ENCODE assay signal across 8 cellular contexts in the genomic region with DNA sequence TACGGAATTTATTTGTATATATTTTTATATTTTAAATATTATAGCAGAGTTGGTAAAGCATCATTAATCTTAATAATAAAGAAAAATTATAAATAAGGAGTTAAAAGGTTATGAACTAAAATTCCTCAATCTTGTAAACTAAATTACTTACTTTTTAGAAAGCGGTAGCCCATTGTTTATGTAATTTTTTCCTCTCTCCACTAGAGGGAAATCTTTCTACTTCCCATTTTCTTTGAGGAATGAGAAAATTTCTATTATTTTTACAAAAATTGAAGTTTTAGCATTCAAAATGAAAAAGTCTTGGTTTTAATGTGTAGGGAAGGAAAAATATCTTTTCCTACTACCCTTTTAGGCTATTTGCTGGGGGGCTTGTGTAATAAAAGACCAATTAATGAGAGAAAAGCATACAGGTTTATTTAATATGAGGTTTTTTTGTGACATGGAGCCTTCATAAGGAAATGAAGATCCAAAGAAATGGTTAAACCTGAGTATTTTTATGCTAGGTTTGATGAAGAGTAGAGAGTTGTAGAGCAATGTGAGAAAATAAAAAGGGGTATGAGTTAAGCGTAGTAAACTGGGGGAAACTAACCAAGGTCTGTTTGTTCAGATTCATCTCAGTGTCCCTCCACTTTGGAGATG.
DNase-seq lines count a peak whose midpoint lies in the region; ATAC-seq and TF ChIP-seq lines count a peak whose summit lies in the region.

No MANE protein-coding gene starts in this region.

- H3K9me3 ChIP-seq in heart left ventricle: no peaks in the 10 kb centered on the region
- no peaks in the 10 kb centered on the region for H3K9me3 ChIP-seq in PC-9 (ENCODE audit: insufficient read depth, low read depth)
- H3K9me3 ChIP-seq in upper lobe of right lung: no peaks in the 10 kb centered on the region

- intact Hi-C loops in heart left ventricle (cut with DNase I): no loop called here
- intact Hi-C loops in cardiac septum (cut with DNase I): loop anchor here (5.0 kb wide), 1 partner anchor 267 kb away; no protein-coding TSS in a partner anchor
- intact Hi-C loops in PC-9 (cut with micrococcal nuclease; ENCODE audit: unreplicated experiment): loop anchor here (2.0 kb wide), 1 partner anchor 267 kb away; no protein-coding TSS in a partner anchor
- intact Hi-C loops in upper lobe of right lung (cut with DNase I): no loop called here

- CTCF ChIA-PET in PC-9 (lab: Charles Lee): no interaction called here

- POLR2A ChIA-PET in PC-9 (lab: Charles Lee; ENCODE audit: unreplicated experiment): no interaction called here

- H3K79me2 ChIP-seq in PC-9 (ENCODE audit: low read depth): no peaks in the 10 kb centered on the region

- H3K27me3 ChIP-seq in heart left ventricle: no peaks in the 10 kb centered on the region
- H3K27me3 ChIP-seq in PC-9 (ENCODE audit: insufficient read depth, low read depth): no peaks in the 10 kb centered on the region
- H3K27me3 ChIP-seq in upper lobe of right lung: no peaks in the 10 kb centered on the region

- H3K27ac ChIP-seq in heart left ventricle: no peak overlapping the region
- H3K27ac ChIP-seq in PC-9: no peak overlapping the region
- no peak overlapping the region for H3K27ac ChIP-seq in upper lobe of right lung

- no peaks in the 10 kb centered on the region; the same call in 1 of the 2 replicates for H3F3A ChIP-seq in PC-9 (ENCODE audit: insufficient read depth, low read depth)

- H3K4me3 ChIP-seq in heart left ventricle: no peak overlapping the region
- H3K4me3 ChIP-seq in PC-9: no peak overlapping the region
- no peak overlapping the region for H3K4me3 ChIP-seq in upper lobe of right lung

- no peak overlapping the region for H2AFZ ChIP-seq in PC-9

- H3K4me2 ChIP-seq in PC-9: no peak overlapping the region

- peaks cover 0 to 8% (median 0%) of the 10 kb centered on the region in 12 donors for H3K4me1 ChIP-seq in heart left ventricle
- 0 out of 2 replicates have a peak, but pooled peaks cover 3% of the 10 kb centered on the region for H3K4me1 ChIP-seq in PC-9 (replicated peaks; ENCODE audit: insufficient read depth)
- H3K4me1 ChIP-seq in upper lobe of right lung: no peaks in the 10 kb centered on the region

- 86 to 90% (median 89%) methylated on average over 3 of the region's 3 CpGs for WGBS in heart left ventricle, 4 donors

- H4K20me1 ChIP-seq in PC-9 (ENCODE audit: insufficient read depth): no peaks in the 10 kb centered on the region

- TF ChIP-seq CTCF in heart left ventricle (IDR thresholded peaks at IDR 0.05): peak; percentile 10 to 57 (median 38)
- TF ChIP-seq CTCF in PC-9 (conservative IDR thresholded peaks at IDR 0.05): peak; percentile 78
- TF ChIP-seq CTCF in upper lobe of right lung (IDR thresholded peaks at IDR 0.05): peak; percentile 48

- peaks cover 0 to 97% (median 75%) of the 10 kb centered on the region in 9 donors for H3K36me3 ChIP-seq in heart left ventricle
- H3K36me3 ChIP-seq in PC-9 (ENCODE audit: low read depth): peaks cover 21% of the 10 kb centered on the region
- H3K36me3 ChIP-seq in upper lobe of right lung: peaks cover 57% of the 10 kb centered on the region

- TF ChIP-seq POLR2A in heart left ventricle (IDR thresholded peaks at IDR 0.05): no peak

- no peaks in the 10 kb centered on the region for H3K9me2 ChIP-seq in PC-9 (ENCODE audit: insufficient read depth)

- no peak for DNase-seq in heart left ventricle
- no peak for DNase-seq in cardiac septum (ENCODE audit: low spot score)
- no peak for DNase-seq in PC-9
- peak; percentile 41 for DNase-seq in fibroblast of peridontal ligament (ENCODE audit: extremely low read depth)
- no peak for DNase-seq in upper lobe of right lung
- DNase-seq in GF-D8 (lab: John Stamatoyannopoulos, UW): no peak
- DNase-seq in kidney glomerular epithelial cell (lab: John Stamatoyannopoulos, UW): no peak

- no TSS peak for BruUV-seq in PC-9 (replicated peaks; lab: Mats Ljungman, UMichigan)

- ATAC-seq in heart left ventricle: no peak
- ATAC-seq in upper lobe of right lung: no peak
- no peak for ATAC-seq in HG03565 (IDR thresholded peaks at IDR 0.05; ENCODE audit: unreplicated experiment)

Comparison
In these comparisons a context has a peak if more than half of its experiments do, and no peak if none do; other contexts are left out.
1. intact Hi-C loops: an anchor here in cardiac septum (5.0 kb wide) and PC-9 (2.0 kb wide); none called in heart left ventricle and upper lobe of right lung.